8 cellular contexts compared by ENCODE assay signal in genomic region chr4:83013931-83014330, GRCh38. TPM values are rescaled to one million over a fixed set of nuclear protein-coding genes. Genes with fewer than 3 reads are reported as not detected.
DNase-seq lines count a peak whose midpoint lies in the region; TF ChIP-seq lines count a peak whose summit lies in the region.

No MANE protein-coding gene starts in this region.

- CTCF ChIA-PET in CD4-positive, alpha-beta memory T cell (lab: Charles Lee; ENCODE audit: partially characterized antibody): interaction anchor here (0.6 kb wide), 1 partner anchor 21 kb away, joined by 3 read pairs; the partner anchor contains the start of gene COPS4
- CTCF ChIA-PET in MCF 10A (lab: Yijun Ruan, JAX): interaction anchor here (0.6 to 3.0 kb wide), 4 partner anchors 21 to 609 kb away, joined by 3 to 8 read pairs (median 6); partner anchors contain the start of gene COPS4

- TF ChIP-seq CTCF in KMS-11 (conservative IDR thresholded peaks at IDR 0.05; ENCODE audit: low read depth, low read length): no peak
- no peak for TF ChIP-seq CTCF in MCF 10A (IDR thresholded peaks at IDR 0.05; ENCODE audit: unreplicated experiment)
- no peak for TF ChIP-seq CTCF in neural crest cell (conservative IDR thresholded peaks at IDR 0.05)

- H3K4me1 Mint-ChIP-seq in CD4-positive, alpha-beta memory T cell: peaks cover 28 to 47% (median 34%) of the 10 kb centered on the region in 4 donors
- peaks cover 30% of the 10 kb centered on the region for H3K4me1 Mint-ChIP-seq in MCF 10A (ENCODE audit: insufficient read depth, unreplicated experiment)
- peaks cover 36% of the 10 kb centered on the region for H3K4me1 Mint-ChIP-seq in neural crest cell

- peaks cover 0 to 19% of the 10 kb centered on the region in 2 donors for H3K36me3 Mint-ChIP-seq in CD4-positive, alpha-beta memory T cell
- H3K36me3 Mint-ChIP-seq in MCF 10A (ENCODE audit: insufficient read depth, unreplicated experiment) (no peaks in the 10 kb centered on the region), neural crest cell (ENCODE audit: low read depth) (no peaks in the 10 kb centered on the region)

- intact Hi-C loops in CD4-positive, alpha-beta memory T cell (cut with micrococcal nuclease): loop anchor here (1.0 to 2.0 kb wide), 4 partner anchors 20 to 270 kb away; partner anchors contain the start of genes COQ2 and THAP9
- intact Hi-C loops in MCF 10A (cut with micrococcal nuclease): loop anchor here (1.0 to 10.0 kb wide), 2 partner anchors 21 to 549 kb away; partner anchors contain the start of gene COPS4

- H3K4me1 ChIP-seq in CD4-positive, alpha-beta memory T cell (ENCODE audit: insufficient read depth, low read length): peaks cover 33% of the 10 kb centered on the region
- H3K4me1 ChIP-seq in KMS-11 (ENCODE audit: low read depth, poor library complexity, severe bottlenecking): peaks cover 17% of the 10 kb centered on the region

- H3K27me3 Mint-ChIP-seq in CD4-positive, alpha-beta memory T cell: no peaks in the 10 kb centered on the region
- H3K27me3 Mint-ChIP-seq in MCF 10A (ENCODE audit: insufficient read depth, unreplicated experiment) (no peaks in the 10 kb centered on the region), neural crest cell (ENCODE audit: low read depth) (no peaks in the 10 kb centered on the region)

- H3K27me3 ChIP-seq in CD4-positive, alpha-beta memory T cell (ENCODE audit: insufficient read depth, low read length): no peaks in the 10 kb centered on the region
- H3K27me3 ChIP-seq in KMS-11 (ENCODE audit: insufficient read depth, low read depth) (no peaks in the 10 kb centered on the region), MG63 (no peaks in the 10 kb centered on the region)

- peak overlapping the region in 1 of 2 donors; percentile 98 for H3K4me3 ChIP-seq in CD4-positive, alpha-beta memory T cell (ENCODE audit: low read length in 2 of 2)
- no peak overlapping the region for H3K4me3 ChIP-seq in KMS-11 (IDR thresholded peaks at IDR 0.05; ENCODE audit: insufficient read depth, low read depth, low read length)
- H3K4me3 ChIP-seq in MG63: no peak overlapping the region; the same call in 1 of the 2 replicates

- peak overlapping the region; percentile 51 for H3K27ac ChIP-seq in CD4-positive, alpha-beta memory T cell (ENCODE audit: low read depth, low read length)
- peak overlapping the region; percentile 93; the same call in 1 of the 2 replicates for H3K27ac ChIP-seq in KMS-11

- DNase-seq in CD4-positive, alpha-beta memory T cell: no peak
- no peak for DNase-seq in MCF 10A (ENCODE audit: unreplicated experiment)
- DNase-seq in neural crest cell (ENCODE audit: low read depth, low spot score): no peak
- no peak for DNase-seq in MG63
- no peak for DNase-seq in NCI-H510A treated with DMSO at 0.1 percent for 48 hours (lab: John Stamatoyannopoulos, UW)
- DNase-seq in H4 (ENCODE audit: low spot score): no peak
- no peak for DNase-seq in D341Med (ENCODE audit: low spot score)

- H3K9me3 ChIP-seq in CD4-positive, alpha-beta memory T cell (ENCODE audit: control insufficient read depth in 1 of 2, low read length in 2 of 2): no peaks in the 10 kb centered on the region
- no peaks in the 10 kb centered on the region for H3K9me3 ChIP-seq in MG63

- peaks cover 0 to 7% (median 0%) of the 10 kb centered on the region in 8 donors for H3K9me3 Mint-ChIP-seq in CD4-positive, alpha-beta memory T cell
- H3K9me3 Mint-ChIP-seq in MCF 10A (ENCODE audit: unreplicated experiment) (no peaks in the 10 kb centered on the region), neural crest cell (no peaks in the 10 kb centered on the region)

- peak overlapping the region in 6 of 7 donors; percentile 6 to 97 (median 94) for H3K27ac Mint-ChIP-seq in CD4-positive, alpha-beta memory T cell
- H3K27ac Mint-ChIP-seq in MCF 10A (ENCODE audit: low read depth, unreplicated experiment) (peak overlapping the region; percentile 96), neural crest cell (ENCODE audit: unreplicated experiment) (no peak overlapping the region)

- no peak overlapping the region; the same call in 1 of the 2 replicates for H3K9ac ChIP-seq in KMS-11

- H4K20me1 ChIP-seq in KMS-11 (ENCODE audit: insufficient read depth): no peaks in the 10 kb centered on the region

- BruUV-seq in MCF 10A (replicated peaks; lab: Mats Ljungman, UMichigan): no TSS peak

- peak overlapping the region; percentile 73 for H2AFZ ChIP-seq in KMS-11 (ENCODE audit: low read depth)

- peaks cover 36% of the 10 kb centered on the region for H3K79me2 ChIP-seq in KMS-11 (ENCODE audit: insufficient read depth, low read depth)

- POLR2A ChIA-PET in CD4-positive, alpha-beta memory T cell (lab: Charles Lee; ENCODE audit: partially characterized antibody): interaction anchor here (0.8 to 5.5 kb wide), 7 partner anchors 19 to 640 kb away, joined by 3 to 120 read pairs (median 5); partner anchors contain the start of genes COPS4 and HNRNPD
- POLR2A ChIA-PET in MCF 10A (lab: Yijun Ruan, JAX): interaction anchor here (0.6 to 6.7 kb wide), 13 partner anchors 17 to 642 kb away, joined by 3 to 168 read pairs (median 9); partner anchors contain the start of genes COPS4, HNRNPD, SEC31A and THAP9

- no peaks in the 10 kb centered on the region for H3K36me3 ChIP-seq in CD4-positive, alpha-beta memory T cell (ENCODE audit: insufficient read depth, low read length)
- H3K36me3 ChIP-seq in KMS-11 (ENCODE audit: insufficient read depth): no peaks in the 10 kb centered on the region
- H3K36me3 ChIP-seq in MG63: no peaks in the 10 kb centered on the region

- H3K4me2 ChIP-seq in KMS-11: peak overlapping the region; percentile 89

- peak overlapping the region; percentile 91 to 97 (median 95) for H3K4me3 Mint-ChIP-seq in CD4-positive, alpha-beta memory T cell
- peak overlapping the region; percentile 92 for H3K4me3 Mint-ChIP-seq in MCF 10A (ENCODE audit: unreplicated experiment)
- H3K4me3 Mint-ChIP-seq in neural crest cell: peak overlapping the region; percentile 93

RNA-seq across cellular contexts. Expression of gene LIN54, which starts 3.3 kb away (rescaled TPM):
- 10 to 100 TPM; 19.2 to 21.7 TPM for total RNA-seq in CD4-positive, alpha-beta memory T cell
- 10 to 100 TPM in 1 of 2 donors, 1 to 10 TPM in 1; 7.6 to 11.8 TPM for polyA plus RNA-seq in CD4-positive, alpha-beta memory T cell
- total RNA-seq in MCF 10A (2022) (16.0 and 16.5 TPM in 2 replicates), neural crest cell (20.8 and 23.0 TPM in 2 replicates)
- 4.3 and 7.8 TPM in 2 replicates for total RNA-seq in MG63 (2014; rRNA removed; shearing (Covaris generic); ENCODE audit: low replicate concordance)
- total RNA-seq in H4 (2014; rRNA removed; shearing (Covaris generic)): 13.9 and 15.4 TPM in 2 replicates

RNA-seq across cellular contexts. Expression of gene COPS4, which starts 21.1 kb away (rescaled TPM):
- total RNA-seq in CD4-positive, alpha-beta memory T cell: 10 to 100 TPM; 24.6 to 26.1 TPM
- 10 to 100 TPM; 69.8 to 91.2 TPM for polyA plus RNA-seq in CD4-positive, alpha-beta memory T cell
- total RNA-seq in MCF 10A (2022): 34.7 and 36.6 TPM in 2 replicates
- 44.5 and 50.1 TPM in 2 replicates for total RNA-seq in neural crest cell
- total RNA-seq in MG63 (2014; rRNA removed; shearing (Covaris generic); ENCODE audit: low replicate concordance): 127 and 147 TPM in 2 replicates
- total RNA-seq in H4 (2014; rRNA removed; shearing (Covaris generic)): 99.9 and 103 TPM in 2 replicates
